Comparison of ENCODE assay signal across 1 cellular context in the genomic region with DNA sequence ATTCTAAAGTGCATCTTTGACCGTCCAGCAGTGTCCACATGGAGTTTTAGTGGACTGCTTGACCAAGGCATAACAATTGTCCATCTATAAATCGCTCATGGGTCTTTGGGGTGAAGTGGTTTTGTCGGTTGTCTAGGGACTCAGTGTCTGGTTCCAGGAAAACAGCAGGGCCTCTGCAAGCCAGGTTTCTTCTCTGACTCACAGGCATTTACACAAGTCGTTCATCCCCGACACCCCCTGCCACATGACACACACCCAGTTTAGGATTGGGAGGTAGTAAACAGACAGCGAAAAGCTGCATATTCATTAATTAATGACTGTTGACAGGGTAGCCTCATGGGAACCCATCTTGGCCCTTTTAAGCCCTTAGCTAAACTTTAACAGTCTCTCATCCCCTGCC.
TF ChIP-seq lines count a peak whose summit lies in the region.

No MANE protein-coding gene starts in this region.

TF ChIP-seq in GM23338, 12 proteins besides CTCF, POLR2A, EP300 and RAD21 (continued from another document):
- TF ChIP-seq, protein P1, sequence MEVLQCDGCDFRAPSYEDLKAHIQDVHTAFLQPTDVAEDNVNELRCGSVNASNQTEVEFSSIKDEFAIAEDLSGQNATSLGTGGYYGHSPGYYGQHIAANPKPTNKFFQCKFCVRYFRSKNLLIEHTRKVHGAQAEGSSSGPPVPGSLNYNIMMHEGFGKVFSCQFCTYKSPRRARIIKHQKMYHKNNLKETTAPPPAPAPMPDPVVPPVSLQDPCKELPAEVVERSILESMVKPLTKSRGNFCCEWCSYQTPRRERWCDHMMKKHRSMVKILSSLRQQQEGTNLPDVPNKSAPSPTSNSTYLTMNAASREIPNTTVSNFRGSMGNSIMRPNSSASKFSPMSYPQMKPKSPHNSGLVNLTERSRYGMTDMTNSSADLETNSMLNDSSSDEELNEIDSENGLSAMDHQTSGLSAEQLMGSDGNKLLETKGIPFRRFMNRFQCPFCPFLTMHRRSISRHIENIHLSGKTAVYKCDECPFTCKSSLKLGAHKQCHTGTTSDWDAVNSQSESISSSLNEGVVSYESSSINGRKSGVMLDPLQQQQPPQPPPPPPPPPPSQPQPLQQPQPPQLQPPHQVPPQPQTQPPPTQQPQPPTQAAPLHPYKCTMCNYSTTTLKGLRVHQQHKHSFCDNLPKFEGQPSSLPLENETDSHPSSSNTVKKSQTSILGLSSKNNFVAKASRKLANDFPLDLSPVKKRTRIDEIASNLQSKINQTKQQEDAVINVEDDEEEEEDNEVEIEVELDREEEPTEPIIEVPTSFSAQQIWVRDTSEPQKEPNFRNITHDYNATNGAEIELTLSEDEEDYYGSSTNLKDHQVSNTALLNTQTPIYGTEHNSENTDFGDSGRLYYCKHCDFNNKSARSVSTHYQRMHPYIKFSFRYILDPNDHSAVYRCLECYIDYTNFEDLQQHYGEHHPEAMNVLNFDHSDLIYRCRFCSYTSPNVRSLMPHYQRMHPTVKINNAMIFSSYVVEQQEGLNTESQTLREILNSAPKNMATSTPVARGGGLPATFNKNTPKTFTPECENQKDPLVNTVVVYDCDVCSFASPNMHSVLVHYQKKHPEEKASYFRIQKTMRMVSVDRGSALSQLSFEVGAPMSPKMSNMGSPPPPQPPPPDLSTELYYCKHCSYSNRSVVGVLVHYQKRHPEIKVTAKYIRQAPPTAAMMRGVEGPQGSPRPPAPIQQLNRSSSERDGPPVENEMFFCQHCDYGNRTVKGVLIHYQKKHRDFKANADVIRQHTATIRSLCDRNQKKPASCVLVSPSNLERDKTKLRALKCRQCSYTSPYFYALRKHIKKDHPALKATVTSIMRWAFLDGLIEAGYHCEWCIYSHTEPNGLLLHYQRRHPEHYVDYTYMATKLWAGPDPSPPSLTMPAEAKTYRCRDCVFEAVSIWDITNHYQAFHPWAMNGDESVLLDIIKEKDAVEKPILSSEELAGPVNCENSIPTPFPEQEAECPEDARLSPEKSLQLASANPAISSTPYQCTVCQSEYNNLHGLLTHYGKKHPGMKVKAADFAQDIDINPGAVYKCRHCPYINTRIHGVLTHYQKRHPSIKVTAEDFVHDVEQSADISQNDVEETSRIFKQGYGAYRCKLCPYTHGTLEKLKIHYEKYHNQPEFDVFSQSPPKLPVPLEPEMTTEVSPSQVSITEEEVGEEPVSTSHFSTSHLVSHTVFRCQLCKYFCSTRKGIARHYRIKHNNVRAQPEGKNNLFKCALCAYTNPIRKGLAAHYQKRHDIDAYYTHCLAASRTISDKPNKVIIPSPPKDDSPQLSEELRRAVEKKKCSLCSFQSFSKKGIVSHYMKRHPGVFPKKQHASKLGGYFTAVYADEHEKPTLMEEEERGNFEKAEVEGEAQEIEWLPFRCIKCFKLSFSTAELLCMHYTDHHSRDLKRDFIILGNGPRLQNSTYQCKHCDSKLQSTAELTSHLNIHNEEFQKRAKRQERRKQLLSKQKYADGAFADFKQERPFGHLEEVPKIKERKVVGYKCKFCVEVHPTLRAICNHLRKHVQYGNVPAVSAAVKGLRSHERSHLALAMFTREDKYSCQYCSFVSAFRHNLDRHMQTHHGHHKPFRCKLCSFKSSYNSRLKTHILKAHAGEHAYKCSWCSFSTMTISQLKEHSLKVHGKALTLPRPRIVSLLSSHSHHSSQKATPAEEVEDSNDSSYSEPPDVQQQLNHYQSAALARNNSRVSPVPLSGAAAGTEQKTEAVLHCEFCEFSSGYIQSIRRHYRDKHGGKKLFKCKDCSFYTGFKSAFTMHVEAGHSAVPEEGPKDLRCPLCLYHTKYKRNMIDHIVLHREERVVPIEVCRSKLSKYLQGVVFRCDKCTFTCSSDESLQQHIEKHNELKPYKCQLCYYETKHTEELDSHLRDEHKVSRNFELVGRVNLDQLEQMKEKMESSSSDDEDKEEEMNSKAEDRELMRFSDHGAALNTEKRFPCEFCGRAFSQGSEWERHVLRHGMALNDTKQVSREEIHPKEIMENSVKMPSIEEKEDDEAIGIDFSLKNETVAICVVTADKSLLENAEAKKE (CRISPR knock-in tag; IDR thresholded peaks at IDR 0.05), result no peak
- TF ChIP-seq ZNF331 (CRISPR knock-in tag; IDR thresholded peaks at IDR 0.05; ENCODE audit: low read depth) (no peak), JUNB (IDR thresholded peaks at IDR 0.05; ENCODE audit: unreplicated experiment) (no peak), NANOG (IDR thresholded peaks at IDR 0.05; ENCODE audit: borderline replicate concordance) (no peak), STAT1 (IDR thresholded peaks at IDR 0.05; ENCODE audit: unreplicated experiment) (no peak), EZH2phosphoT487 (IDR thresholded peaks at IDR 0.05; ENCODE audit: unreplicated experiment) (no peak)
- TF ChIP-seq, protein P2, sequence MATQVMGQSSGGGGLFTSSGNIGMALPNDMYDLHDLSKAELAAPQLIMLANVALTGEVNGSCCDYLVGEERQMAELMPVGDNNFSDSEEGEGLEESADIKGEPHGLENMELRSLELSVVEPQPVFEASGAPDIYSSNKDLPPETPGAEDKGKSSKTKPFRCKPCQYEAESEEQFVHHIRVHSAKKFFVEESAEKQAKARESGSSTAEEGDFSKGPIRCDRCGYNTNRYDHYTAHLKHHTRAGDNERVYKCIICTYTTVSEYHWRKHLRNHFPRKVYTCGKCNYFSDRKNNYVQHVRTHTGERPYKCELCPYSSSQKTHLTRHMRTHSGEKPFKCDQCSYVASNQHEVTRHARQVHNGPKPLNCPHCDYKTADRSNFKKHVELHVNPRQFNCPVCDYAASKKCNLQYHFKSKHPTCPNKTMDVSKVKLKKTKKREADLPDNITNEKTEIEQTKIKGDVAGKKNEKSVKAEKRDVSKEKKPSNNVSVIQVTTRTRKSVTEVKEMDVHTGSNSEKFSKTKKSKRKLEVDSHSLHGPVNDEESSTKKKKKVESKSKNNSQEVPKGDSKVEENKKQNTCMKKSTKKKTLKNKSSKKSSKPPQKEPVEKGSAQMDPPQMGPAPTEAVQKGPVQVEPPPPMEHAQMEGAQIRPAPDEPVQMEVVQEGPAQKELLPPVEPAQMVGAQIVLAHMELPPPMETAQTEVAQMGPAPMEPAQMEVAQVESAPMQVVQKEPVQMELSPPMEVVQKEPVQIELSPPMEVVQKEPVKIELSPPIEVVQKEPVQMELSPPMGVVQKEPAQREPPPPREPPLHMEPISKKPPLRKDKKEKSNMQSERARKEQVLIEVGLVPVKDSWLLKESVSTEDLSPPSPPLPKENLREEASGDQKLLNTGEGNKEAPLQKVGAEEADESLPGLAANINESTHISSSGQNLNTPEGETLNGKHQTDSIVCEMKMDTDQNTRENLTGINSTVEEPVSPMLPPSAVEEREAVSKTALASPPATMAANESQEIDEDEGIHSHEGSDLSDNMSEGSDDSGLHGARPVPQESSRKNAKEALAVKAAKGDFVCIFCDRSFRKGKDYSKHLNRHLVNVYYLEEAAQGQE (IDR thresholded peaks at IDR 0.05; ENCODE audit: unreplicated experiment), result no peak
